ENCODE assay signal across 1 cellular context in the genomic region with DNA sequence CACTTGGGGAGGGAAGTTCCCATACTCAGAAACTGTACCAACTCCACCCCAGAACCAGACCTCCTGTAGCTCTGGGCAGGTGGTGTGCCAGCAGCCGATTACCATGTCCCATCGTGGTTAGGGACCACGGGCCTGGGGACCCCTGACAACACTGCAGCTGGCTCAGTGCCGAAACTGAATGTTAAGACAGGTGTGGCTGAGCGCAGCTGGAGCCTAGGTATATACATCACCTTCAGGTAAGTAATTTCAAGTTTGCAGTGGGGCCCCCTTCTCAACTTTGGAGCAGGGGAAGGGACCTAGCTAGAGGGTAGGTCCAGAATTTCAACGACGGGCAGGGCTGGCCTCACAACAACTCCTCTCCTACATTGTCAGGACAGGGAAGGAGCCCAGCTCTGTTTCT.
TF ChIP-seq lines count a peak whose summit lies in the region.

No MANE protein-coding gene starts in this region.

TF ChIP-seq in WTC11, 78 proteins besides CTCF, POLR2A, EP300 and RAD21 (continued from another document):
- no peak for TF ChIP-seq PRDM15 (CRISPR knock-in tag; IDR thresholded peaks at IDR 0.05)
- no peak for TF ChIP-seq ATF6 (CRISPR knock-in tag; IDR thresholded peaks at IDR 0.05)
- TF ChIP-seq SP1 (CRISPR knock-in tag; conservative IDR thresholded peaks at IDR 0.05): no peak
